19 cellular contexts compared by ENCODE assay signal in the genomic region with DNA sequence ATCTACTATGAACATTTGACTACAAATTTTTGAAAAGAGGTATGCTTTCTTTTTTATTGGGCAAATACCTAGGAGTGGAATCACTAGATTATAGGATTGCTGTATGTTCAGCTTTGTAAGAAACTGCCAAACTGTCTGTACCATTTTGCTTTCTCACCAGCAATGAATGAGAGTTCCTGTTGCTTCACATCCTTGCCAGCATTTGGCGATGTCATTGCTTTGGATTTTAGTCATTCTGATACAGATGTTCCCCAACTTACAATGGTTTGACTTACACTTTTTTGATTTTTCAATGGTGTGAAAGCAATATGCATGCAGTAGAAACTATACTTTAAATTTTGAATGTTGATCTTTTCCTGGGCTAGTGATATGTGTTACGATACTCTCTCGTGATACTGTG.
DNase-seq lines count a peak whose midpoint lies in the region; ATAC-seq and TF ChIP-seq lines count a peak whose summit lies in the region.
"Had no signal": no experiment of that assay in that cellular context is flagged by ENCODE, and none has a peak within 500 bp of the region (broad histone marks: within the 10 kb centered on the region; RNA-seq: fewer than 3 reads in every experiment).

No MANE protein-coding gene starts in this region.

- peak overlapping the region; percentile 22 for H3K27ac Mint-ChIP-seq in HFFc6
- H3K27ac Mint-ChIP-seq: activated naive CD8-positive, alpha-beta T cell treated with anti-CD3 and anti-CD28 coated beads, Interleukin-2, amount 10 ng/mL, durations not matched to agents 7 days and 5 days had no signal

- H3K36me3 Mint-ChIP-seq in HFFc6 (ENCODE audit: low read depth): peaks cover 46% of the 10 kb centered on the region

- peak; percentile 40 for DNase-seq in HFFc6
- peak; percentile 28 for DNase-seq in astrocyte of the spinal cord (ENCODE audit: low read depth, low spot score)
- DNase-seq in glomerular visceral epithelial cell (ENCODE audit: extremely low spot score): peak; percentile 42
- DNase-seq in hepatic stellate cell (ENCODE audit: low spot score): no peak
- DNase-seq in NCI-H2081 (lab: John Stamatoyannopoulos, UW): no peak
- DNase-seq in NOMO-1 (lab: John Stamatoyannopoulos, UW; ENCODE audit: unreplicated experiment in 2 of 2): no peak
- DNase-seq: activated CD4-positive, alpha-beta T cell treated with anti-CD3 and anti-CD28 coated beads, Interleukin-2, amount 50 U/mL, for 1 hour; activated naive CD8-positive, alpha-beta T cell treated with anti-CD3 and anti-CD28 coated beads, Interleukin-2, amount 10 ng/mL, durations not matched to agents 7 days and 5 days; effector CD8-positive, alpha-beta T cell; GF-D8; NCI-H1092; NCI-H526; OCI-M1; stimulated activated CD4-positive, alpha-beta T cell treated with anti-CD3 and anti-CD28 coated beads, Interleukin-2, amount 100 ng/mL, for 48 hours; substantia nigra had no signal

- no peaks in the 10 kb centered on the region for H3K27me3 Mint-ChIP-seq in HFFc6 (ENCODE audit: insufficient read depth)
- H3K27me3 Mint-ChIP-seq: activated naive CD8-positive, alpha-beta T cell treated with anti-CD3 and anti-CD28 coated beads, Interleukin-2, amount 10 ng/mL, durations not matched to agents 7 days and 5 days had no signal

- TF ChIP-seq CTCF in HFFc6 (IDR thresholded peaks at IDR 0.05) (no peak), astrocyte of the spinal cord (IDR thresholded peaks at IDR 0.05; ENCODE audit: low read depth, low read length) (no peak)

- peak overlapping the region; percentile 85 for H3K27ac ChIP-seq in ACC112 (ENCODE audit: low read depth, low read length)
- H3K27ac ChIP-seq: foreskin keratinocyte, KMS-11 had no signal

- H3K4me1 Mint-ChIP-seq in HFFc6 (ENCODE audit: low read depth): peaks cover 60% of the 10 kb centered on the region

- no peaks in the 10 kb centered on the region for H3K36me3 ChIP-seq in ACC112 (ENCODE audit: insufficient read depth, low read length)

- H3K4me3 Mint-ChIP-seq in HFFc6: no peak overlapping the region
- H3K4me3 Mint-ChIP-seq: activated naive CD8-positive, alpha-beta T cell treated with anti-CD3 and anti-CD28 coated beads, Interleukin-2, amount 10 ng/mL, durations not matched to agents 7 days and 5 days had no signal

- in situ Hi-C loops in astrocyte of the spinal cord (cut with HindIII; ENCODE audit: low sequenced_read_pairs): no loop called here

- H3K79me2 ChIP-seq in ACC112 (ENCODE audit: control insufficient read depth, insufficient read depth, low read length, unreplicated experiment): no peaks in the 10 kb centered on the region

- no peak overlapping the region for H2AFZ ChIP-seq in ACC112 (ENCODE audit: low read length, unreplicated experiment)

- no peaks in the 10 kb centered on the region for H3K27me3 ChIP-seq in ACC112 (ENCODE audit: insufficient read depth, low read length)
- H3K27me3 ChIP-seq: foreskin keratinocyte had no signal

- H3K4me1 ChIP-seq in ACC112 (ENCODE audit: control insufficient read depth, insufficient read depth, low read length, unreplicated experiment): peaks cover 54% of the 10 kb centered on the region

- H3K4me3 ChIP-seq in ACC112 (ENCODE audit: low read depth, low read length): no peak overlapping the region
- H3K4me3 ChIP-seq in astrocyte of the spinal cord (ENCODE audit: low read depth, low read length): no peak overlapping the region

- peaks cover 34% of the 10 kb centered on the region for H3K9me3 Mint-ChIP-seq in HFFc6

- ATAC-seq in HG03175 (IDR thresholded peaks at IDR 0.05; ENCODE audit: unreplicated experiment): no peak
- ATAC-seq: foreskin keratinocyte had no signal

Comparison
In these comparisons a context has a peak if more than half of its experiments do, and no peak if none do; other contexts are left out.
1. DNase-seq: peak in HFFc6 (single experiment), astrocyte of the spinal cord (single experiment) and glomerular visceral epithelial cell (single experiment); none in hepatic stellate cell (single experiment), NCI-H2081 (0 of 2) and NOMO-1 (0 of 2).